Comparison of ENCODE assay signal across 16 cellular contexts in genomic region chr7:104621332-104621731, GRCh38.
"Had no signal": no experiment of that assay in that cellular context is flagged by ENCODE, and none has a peak within 500 bp of the region (broad histone marks: within the 10 kb centered on the region; RNA-seq: fewer than 3 reads in every experiment).

No MANE protein-coding gene starts in this region.

- H3K27ac ChIP-seq: cardiac muscle cell, tibial nerve had no signal

- H3K4me3 ChIP-seq: cardiac muscle cell, mucosa of descending colon, tibial nerve had no signal

- H3K4me1 ChIP-seq: tibial nerve had no signal

- H3K9me3 ChIP-seq: mucosa of descending colon, tibial nerve had no signal

- DNase-seq: activated CD4-positive, alpha-beta memory T cell treated with anti-CD3 and anti-CD28 coated beads, Interleukin-2, amount 10 ng/mL, durations not matched to agents 7 days and 5 days; activated CD4-positive, alpha-beta T cell treated with anti-CD3 and anti-CD28 coated beads for 48 hours; activated CD8-positive, alpha-beta memory T cell treated with anti-CD3 and anti-CD28 coated beads, Interleukin-2, amount 10 ng/mL, durations not matched to agents 7 days and 5 days; activated naive CD4-positive, alpha-beta T cell; activated naive CD8-positive, alpha-beta T cell treated with anti-CD3 and anti-CD28 coated beads, Interleukin-2, amount 10 ng/mL, durations not matched to agents 7 days and 5 days; amygdala; effector memory CD8-positive, alpha-beta T cell; left ventricle myocardium superior; mucosa of descending colon; naive B cell; stimulated activated CD4-positive, alpha-beta T cell treated with anti-CD3 and anti-CD28 coated beads, Interleukin-12 subunit alpha, Interleukin-12 subunit beta, amount 100 ng/mL, for 4 hours; stimulated activated CD4-positive, alpha-beta T cell treated with anti-CD3 and anti-CD28 coated beads, Interleukin-2, amount 100 ng/mL, for 24 hours had no signal

- H3K27me3 ChIP-seq: cardiac muscle cell, tibial nerve had no signal

- ATAC-seq: activated CD8-positive, alpha-beta memory T cell treated with anti-CD3 and anti-CD28 coated beads, Interleukin-2, amount 10 ng/mL, durations not matched to agents 7 days and 5 days; activated T-helper 17 cell treated with anti-CD3 and anti-CD28 coated beads, Interleukin-2, amount 50 U/mL, for 72 hours; effector memory CD8-positive, alpha-beta T cell; left ventricle myocardium superior; mucosa of descending colon had no signal

- FAIRE-seq: urothelium cell line had no signal

- H3K36me3 ChIP-seq: cardiac muscle cell, tibial nerve had no signal
